Comparison of ENCODE assay signal across 7 cellular contexts in genomic region chr10:90787906-90788491, GRCh38.
DNase-seq lines count a peak whose midpoint lies in the region; ATAC-seq and TF ChIP-seq lines count a peak whose summit lies in the region.

No MANE protein-coding gene starts in this region.

- no peaks in the 10 kb centered on the region for H3F3A ChIP-seq in DOHH2 (ENCODE audit: control insufficient read depth, insufficient read depth)

- H3K4me3 ChIP-seq in DOHH2 (ENCODE audit: low read length) = no peak overlapping the region
- H3K4me3 ChIP-seq in HL-60 (replicated peaks; ENCODE audit: insufficient read depth, low read length) = no peak overlapping the region
- H3K4me3 ChIP-seq in RWPE2 (ENCODE audit: severe bottlenecking) = no peak overlapping the region
- no peak overlapping the region for H3K4me3 ChIP-seq in osteoblast (ENCODE audit: insufficient read depth, low read length)

- H2AFZ ChIP-seq in osteoblast (ENCODE audit: low read length) = no peak overlapping the region

- H3K27ac ChIP-seq in DOHH2 (ENCODE audit: low read depth, low read length) (no peak overlapping the region), HL-60 (replicated peaks) (no peak overlapping the region), RWPE2 (ENCODE audit: poor library complexity, severe bottlenecking) (no peak overlapping the region), osteoblast (ENCODE audit: low read depth, low read length) (no peak overlapping the region)

- H3K9me3 ChIP-seq in DOHH2 (ENCODE audit: control insufficient read depth, insufficient read depth, low read length) = no peaks in the 10 kb centered on the region
- H3K9me3 ChIP-seq in RWPE2 (ENCODE audit: severe bottlenecking) = no peaks in the 10 kb centered on the region
- no peaks in the 10 kb centered on the region for H3K9me3 ChIP-seq in osteoblast (ENCODE audit: low read depth, low read length)

- no peaks in the 10 kb centered on the region for H3K4me1 Mint-ChIP-seq in natural killer cell treated with Interleukin-12 subunit alpha and Interleukin-12 subunit beta and Interleukin-15 and Interleukin-18, amount 100 ng/mL, for 72 hours (ENCODE audit: low read depth in 2 of 2)

- no peaks in the 10 kb centered on the region for H3K9me2 ChIP-seq in DOHH2 (replicated peaks; ENCODE audit: control insufficient read depth, low read length)

- DNase-seq in HL-60 (ENCODE audit: low read depth in 1 of 2, low spot score in 1 of 2) (no peak), RWPE2 (ENCODE audit: low spot score) (no peak), osteoblast (ENCODE audit: insufficient read length, low spot score, missing footprints) (peak; percentile 46), NCI-H524 treated with DMSO at 0.1 percent for 48 hours (lab: John Stamatoyannopoulos, UW) (no peak)
- DNase-seq in natural killer cell treated with Interleukin-12 subunit alpha and Interleukin-12 subunit beta and Interleukin-15 and Interleukin-18, amount 100 ng/mL, for 72 hours (ENCODE audit: low spot score) = no peak

- peaks cover 5 to 40% of the 10 kb centered on the region in 2 donors for H3K27me3 Mint-ChIP-seq in natural killer cell treated with Interleukin-12 subunit alpha and Interleukin-12 subunit beta and Interleukin-15 and Interleukin-18, amount 100 ng/mL, for 72 hours

- H3K4me2 ChIP-seq in DOHH2 (ENCODE audit: low read length) (no peak overlapping the region), osteoblast (ENCODE audit: insufficient read depth, low read length) (no peak overlapping the region)

- H3K36me3 ChIP-seq in DOHH2 (ENCODE audit: control insufficient read depth, low read length) (no peaks in the 10 kb centered on the region), RWPE2 (ENCODE audit: low read depth) (no peaks in the 10 kb centered on the region), osteoblast (ENCODE audit: insufficient read depth, low read length) (no peaks in the 10 kb centered on the region)

- H3K4me1 ChIP-seq in DOHH2 (ENCODE audit: control insufficient read depth, low read length) (no peaks in the 10 kb centered on the region), RWPE2 (ENCODE audit: insufficient read depth, poor library complexity, severe bottlenecking) (no peaks in the 10 kb centered on the region), osteoblast (ENCODE audit: insufficient read depth, low read length) (no peaks in the 10 kb centered on the region)

- no peak overlapping the region for H3K27ac Mint-ChIP-seq in natural killer cell treated with Interleukin-12 subunit alpha and Interleukin-12 subunit beta and Interleukin-15 and Interleukin-18, amount 100 ng/mL, for 72 hours

- H3K9me3 Mint-ChIP-seq in natural killer cell treated with Interleukin-12 subunit alpha and Interleukin-12 subunit beta and Interleukin-15 and Interleukin-18, amount 100 ng/mL, for 72 hours = no peaks in the 10 kb centered on the region

- ATAC-seq in RWPE2 (ENCODE audit: low read depth) = peak; percentile 57; the same call in 2 of the 3 replicates
- ATAC-seq in esophagus mucosa = peak; percentile 57
- no peak for ATAC-seq in natural killer cell treated with Interleukin-12 subunit alpha and Interleukin-12 subunit beta and Interleukin-15 and Interleukin-18, amount 100 ng/mL, for 72 hours

- no peak overlapping the region for H3K4me3 Mint-ChIP-seq in natural killer cell treated with Interleukin-12 subunit alpha and Interleukin-12 subunit beta and Interleukin-15 and Interleukin-18, amount 100 ng/mL, for 72 hours

- H3K27me3 ChIP-seq in DOHH2 (ENCODE audit: control insufficient read depth, low read length) = peaks cover 12% of the 10 kb centered on the region
- peaks cover 5% of the 10 kb centered on the region for H3K27me3 ChIP-seq in HL-60 (ENCODE audit: insufficient read depth, poor library complexity, severe bottlenecking)
- H3K27me3 ChIP-seq in RWPE2 (ENCODE audit: insufficient read depth, poor library complexity, severe bottlenecking) = no peaks in the 10 kb centered on the region
- no peaks in the 10 kb centered on the region for H3K27me3 ChIP-seq in osteoblast (ENCODE audit: insufficient read depth, low read length)

- no peaks in the 10 kb centered on the region for H4K20me1 ChIP-seq in DOHH2 (ENCODE audit: control insufficient read depth, insufficient read depth, low read depth, low read length)
- no peaks in the 10 kb centered on the region for H4K20me1 ChIP-seq in osteoblast (ENCODE audit: insufficient read depth, low read length)

- H3K79me2 ChIP-seq in DOHH2 (ENCODE audit: control insufficient read depth, low read length) (no peaks in the 10 kb centered on the region), osteoblast (ENCODE audit: insufficient read depth, low read length) (no peaks in the 10 kb centered on the region)

- no peaks in the 10 kb centered on the region for H3K36me3 Mint-ChIP-seq in natural killer cell treated with Interleukin-12 subunit alpha and Interleukin-12 subunit beta and Interleukin-15 and Interleukin-18, amount 100 ng/mL, for 72 hours

- peak; percentile 67 for TF ChIP-seq CTCF in DOHH2 (IDR thresholded peaks at IDR 0.05; ENCODE audit: low read depth, low read length, poor library complexity, severe bottlenecking)
- peak; percentile 63 for TF ChIP-seq CTCF in HL-60 (IDR thresholded peaks at IDR 0.05; ENCODE audit: insufficient read depth, low read length)
- peak; percentile 84 for TF ChIP-seq CTCF in RWPE2 (IDR thresholded peaks at IDR 0.05; ENCODE audit: poor library complexity, severe bottlenecking)
- TF ChIP-seq CTCF in osteoblast (IDR thresholded peaks at IDR 0.05; ENCODE audit: extremely low read depth, low read depth, low read length) = peak; percentile 95

Comparison
In these comparisons a context has a peak if more than half of its experiments do, and no peak if none do; other contexts are left out.
1. ATAC-seq: peak in RWPE2 (single experiment) and esophagus mucosa (single experiment); none in natural killer cell treated with Interleukin-12 subunit alpha and Interleukin-12 subunit beta and Interleukin-15 and Interleukin-18, amount 100 ng/mL, for 72 hours (0 of 2).
2. Peak in every context shown above with its lines, with median percentiles within 50 percentile points of each other: CTCF ChIP-seq.